In genomic region chr3:171711461-171711860, GRCh38 we compare ENCODE assay signal across 16 cellular contexts.
DNase-seq lines count a peak whose midpoint lies in the region; ATAC-seq and TF ChIP-seq lines count a peak whose summit lies in the region.
"Had no signal": no experiment of that assay in that cellular context is flagged by ENCODE, and none has a peak within 500 bp of the region (broad histone marks: within the 10 kb centered on the region; RNA-seq: fewer than 3 reads in every experiment).

No MANE protein-coding gene starts in this region.

- WGBS in mesenchymal stem cell = no CpG with 5 or more reads among the region's 1 CpG

- H3K4ac ChIP-seq in mesenchymal stem cell (ENCODE audit: low read depth in 1 of 2, low read length in 2 of 2) = no peak overlapping the region

- H3K9ac ChIP-seq in mesenchymal stem cell (ENCODE audit: low read length) = no peak overlapping the region

- peak overlapping the region in 1 of 2 experiments; percentile 70 for H3K18ac ChIP-seq in mesenchymal stem cell (ENCODE audit: low read depth in 1 of 2, low read length in 2 of 2)

- H3K36me3 Mint-ChIP-seq in natural killer cell = no peaks in the 10 kb centered on the region
- H3K36me3 Mint-ChIP-seq: IgD-negative memory B cell had no signal

- H3K27me3 ChIP-seq in mesenchymal stem cell (ENCODE audit: control insufficient read depth in 1 of 2, insufficient read depth in 1 of 2, low read length in 2 of 2) = no peaks in the 10 kb centered on the region

- peaks cover 2% of the 10 kb centered on the region for H3K4me1 ChIP-seq in mesenchymal stem cell (ENCODE audit: control insufficient read depth, insufficient read depth, low read depth, low read length)

- H3K4me2 ChIP-seq in mesenchymal stem cell (ENCODE audit: low read length, poor library complexity, severe bottlenecking) = no peak overlapping the region

- ATAC-seq in HG03025 (IDR thresholded peaks at IDR 0.05; ENCODE audit: low FRiP score, unreplicated experiment) (no peak), natural killer cell (no peak), HG03108 (IDR thresholded peaks at IDR 0.05; ENCODE audit: unreplicated experiment) (no peak)

- no peak overlapping the region for H3K23ac ChIP-seq in mesenchymal stem cell (ENCODE audit: low read length in 2 of 2)

- H4K8ac ChIP-seq in mesenchymal stem cell (ENCODE audit: low read length) = no peak overlapping the region

- POLR2A ChIA-PET in AG04449 (lab: Yijun Ruan, JAX) = interaction anchor here (0.7 kb wide), 1 partner anchor 10 kb away, joined by 5 read pairs; no protein-coding TSS in a partner anchor

- intact Hi-C loops in natural killer cell (cut with micrococcal nuclease) = no loop called here

- H3K9me3 ChIP-seq in mesenchymal stem cell (ENCODE audit: control insufficient read depth, low read length) = peaks cover 16% of the 10 kb centered on the region

- H3K27ac ChIP-seq in mesenchymal stem cell (ENCODE audit: low read length, poor library complexity, severe bottlenecking) = no peak overlapping the region

- CTCF ChIA-PET in AG04449 (lab: Yijun Ruan, JAX) = interaction anchor here (0.6 kb wide), 1 partner anchor 284 kb away, joined by 3 read pairs; no protein-coding TSS in a partner anchor

- H3K36me3 ChIP-seq in mesenchymal stem cell (ENCODE audit: control insufficient read depth in 1 of 2, insufficient read depth in 2 of 2, low read depth in 1 of 2, low read length in 2 of 2) = peaks cover 9 to 13% of the 10 kb centered on the region in 2 experiments

- no peak overlapping the region for H3K4me3 Mint-ChIP-seq in natural killer cell
- H3K4me3 Mint-ChIP-seq: B cell; CD4-positive, alpha-beta T cell; IgD-negative memory B cell had no signal

- H3K79me1 ChIP-seq in mesenchymal stem cell (replicated peaks; ENCODE audit: low read length, poor library complexity, severe bottlenecking) = no peaks in the 10 kb centered on the region

- peak overlapping the region; percentile 61 for H2BK120ac ChIP-seq in mesenchymal stem cell (ENCODE audit: low read depth, low read length)

- H2BK12ac ChIP-seq in mesenchymal stem cell (ENCODE audit: low read length in 2 of 2) = peak overlapping the region in 1 of 2 experiments; percentile 95

- peak; percentile 14 for DNase-seq in AG04449 (ENCODE audit: low read depth, low spot score)
- DNase-seq in LHCN-M2 (ENCODE audit: low read depth) = peak; percentile 2
- DNase-seq in dermis blood vessel endothelial cell = peak; percentile 4
- peak; percentile 11 for DNase-seq in mesenchymal stem cell
- no peak for DNase-seq in natural killer cell
- DNase-seq: CD4-positive, alpha-beta T cell; H7; NCI-H1436 treated with DMSO at 0.1 percent for 48 hours; NCI-H2107; NCI-H69; NK-92 treated with Interleukin-12 subunit alpha and Interleukin-12 subunit beta, amount 100 ng/mL, for 24 hours; OCI-M1 had no signal

- H3K9me3 Mint-ChIP-seq in natural killer cell = peaks cover 0 to 4% of the 10 kb centered on the region in 2 donors

- TF ChIP-seq CTCF in AG04449 (IDR thresholded peaks at IDR 0.05; ENCODE audit: insufficient read depth, low read length, missing control alignments) = no peak
- TF ChIP-seq CTCF in natural killer cell (IDR thresholded peaks at IDR 0.05) = no peak

- H4K91ac ChIP-seq in mesenchymal stem cell (ENCODE audit: low read length) = no peak overlapping the region

- no peak overlapping the region for H3K14ac ChIP-seq in mesenchymal stem cell (ENCODE audit: low read length in 2 of 2)

- no peak overlapping the region for H2AK5ac ChIP-seq in mesenchymal stem cell (ENCODE audit: low read length, severe bottlenecking)

- H3K4me3 ChIP-seq in AG04449 (ENCODE audit: low read depth, low read length) (no peak overlapping the region), mesenchymal stem cell (ENCODE audit: insufficient read depth in 1 of 2, low read depth in 1 of 2, low read length in 2 of 2) (no peak overlapping the region)

- H3K27ac Mint-ChIP-seq in natural killer cell = no peak overlapping the region
- H3K27ac Mint-ChIP-seq: B cell; CD4-positive, alpha-beta T cell; IgD-negative memory B cell had no signal

- no peak overlapping the region for H2BK5ac ChIP-seq in mesenchymal stem cell (ENCODE audit: low read depth, low read length, poor library complexity, severe bottlenecking)

- H3K27me3 Mint-ChIP-seq in natural killer cell (ENCODE audit: low read depth in 2 of 2) = no peaks in the 10 kb centered on the region
- H3K27me3 Mint-ChIP-seq: B cell; CD4-positive, alpha-beta T cell had no signal

- no peak overlapping the region for H2AFZ ChIP-seq in mesenchymal stem cell (ENCODE audit: low read depth, low read length)

- H3K4me1 Mint-ChIP-seq in natural killer cell = no peaks in the 10 kb centered on the region
- H3K4me1 Mint-ChIP-seq: B cell, IgD-negative memory B cell had no signal

- no peak overlapping the region for H2BK15ac ChIP-seq in mesenchymal stem cell (ENCODE audit: low read depth, poor library complexity, severe bottlenecking)
